ENCODE assay signal across 26 cellular contexts in genomic region chr2:235105821-235106359, GRCh38.
A peak's percentile ranks its signal among the peaks of the same experiment; 100 is the strongest.
DNase-seq lines count a peak whose midpoint lies in the region; ATAC-seq and TF ChIP-seq lines count a peak whose summit lies in the region.
"Had no signal": no experiment of that assay in that cellular context is flagged by ENCODE, and none has a peak within 500 bp of the region (broad histone marks: within the 10 kb centered on the region; RNA-seq: fewer than 3 reads in every experiment).

No MANE protein-coding gene starts in this region.

- H3K27ac ChIP-seq in fibroblast of lung (ENCODE audit: insufficient read depth, low read length), result no peak overlapping the region
- H3K27ac ChIP-seq: coronary artery, lower lobe of right lung, psoas muscle, upper lobe of right lung had no signal

- no peaks in the 10 kb centered on the region for H3K79me2 ChIP-seq in fibroblast of lung (ENCODE audit: control insufficient read depth, insufficient read depth, low read length)

- no peak overlapping the region for H3K4me3 ChIP-seq in fibroblast of lung (replicated peaks in 1 of 4; ENCODE audit: control extremely low read depth in 1 of 4, insufficient read depth in 1 of 4, low read depth in 3 of 4, low read length in 4 of 4)
- H3K4me3 ChIP-seq: coronary artery, GM12878, lower lobe of right lung, psoas muscle, smooth muscle cell, upper lobe of right lung had no signal

- peak; percentile 65 for ATAC-seq in omental fat pad (ENCODE audit: low FRiP score)
- ATAC-seq: activated naive CD8-positive, alpha-beta T cell treated with anti-CD3 and anti-CD28 coated beads, Interleukin-2, amount 50 U/mL, for 24 hours; GM12878; lower lobe of right lung; psoas muscle; Right ventricle myocardium inferior; upper lobe of right lung had no signal

- peaks cover 2% of the 10 kb centered on the region for H3K4me1 ChIP-seq in fibroblast of lung (ENCODE audit: control insufficient read depth, extremely low read depth, insufficient read depth, low read length)
- H3K4me1 ChIP-seq: lower lobe of right lung, upper lobe of right lung had no signal

- H3K27me3 ChIP-seq in fibroblast of lung (ENCODE audit: control insufficient read depth, insufficient read depth, low read length), result no peaks in the 10 kb centered on the region
- H3K27me3 ChIP-seq: upper lobe of right lung had no signal

- no peak overlapping the region for H3K4me2 ChIP-seq in fibroblast of lung (ENCODE audit: extremely low read depth, insufficient read depth, low read length)
- H3K4me2 ChIP-seq: smooth muscle cell had no signal

- no peak overlapping the region for H2AFZ ChIP-seq in fibroblast of lung (ENCODE audit: low read length)

- no peaks in the 10 kb centered on the region for H3K36me3 ChIP-seq in fibroblast of lung (ENCODE audit: control insufficient read depth, insufficient read depth, low read length)
- H3K36me3 ChIP-seq: lower lobe of right lung, upper lobe of right lung had no signal

- no peak for TF ChIP-seq CTCF in fibroblast of lung (conservative IDR thresholded peaks at IDR 0.05 in 1 of 2, IDR thresholded peaks at IDR 0.05 in 1 of 2; ENCODE audit: low read depth in 1 of 2, low read length in 2 of 2)
- no peak for TF ChIP-seq CTCF in omental fat pad (IDR thresholded peaks at IDR 0.05)

- no peak overlapping the region for H3K9ac ChIP-seq in fibroblast of lung (ENCODE audit: insufficient read depth, low read length)

- no peaks in the 10 kb centered on the region for H3K9me3 ChIP-seq in fibroblast of lung (ENCODE audit: control insufficient read depth, insufficient read depth, low read depth, low read length)
- H3K9me3 ChIP-seq: lower lobe of right lung, psoas muscle, upper lobe of right lung had no signal

- no peaks in the 10 kb centered on the region for H4K20me1 ChIP-seq in fibroblast of lung (ENCODE audit: control insufficient read depth, extremely low read depth, insufficient read depth, low read length)

- DNase-seq in ELF-1 (ENCODE audit: low read depth, low spot score) (peak; percentile 24), SW480 (ENCODE audit: low spot score) (peak; percentile 64), fibroblast of lung (ENCODE audit: low read depth in 2 of 2) (peak; percentile 17 to 83), omental fat pad (ENCODE audit: low spot score) (no peak), HPDE6-E6E7 (ENCODE audit: extremely low spot score) (no peak), NCI-H774 (lab: John Stamatoyannopoulos, UW) (no peak), NCI-H128 (lab: John Stamatoyannopoulos, UW; ENCODE audit: unreplicated experiment) (no peak), NCI-H2171 (lab: John Stamatoyannopoulos, UW) (no peak)
- DNase-seq: activated CD4-positive, alpha-beta memory T cell treated with anti-CD3 and anti-CD28 coated beads for 36 hours; activated CD4-positive, CD25-positive, alpha-beta regulatory T cell; activated effector memory CD4-positive, alpha-beta T cell treated with Interleukin-2 at 50 U/mL for 16 hours; activated naive CD8-positive, alpha-beta T cell treated with anti-CD3 and anti-CD28 coated beads, Interleukin-2, amount 50 U/mL, for 24 hours; activated T-cell treated with anti-CD3 and anti-CD28 coated beads for 4 hours; C1 segment of cervical spinal cord; DMS79 treated with DMSO at 0.1 percent for 48 hours; kidney; lower lobe of right lung; NCI-H1092; NCI-H1930; psoas muscle; substantia nigra; upper lobe of right lung had no signal

Comparison
In these comparisons a context has a peak if more than half of its experiments do, and no peak if none do; other contexts are left out.
1. DNase-seq: peak in ELF-1 (single experiment), SW480 (single experiment) and fibroblast of lung (2 of 2); none in omental fat pad (single experiment), HPDE6-E6E7 (single experiment), NCI-H774 (single experiment), NCI-H128 (single experiment) and NCI-H2171 (single experiment).